In the genomic region with DNA sequence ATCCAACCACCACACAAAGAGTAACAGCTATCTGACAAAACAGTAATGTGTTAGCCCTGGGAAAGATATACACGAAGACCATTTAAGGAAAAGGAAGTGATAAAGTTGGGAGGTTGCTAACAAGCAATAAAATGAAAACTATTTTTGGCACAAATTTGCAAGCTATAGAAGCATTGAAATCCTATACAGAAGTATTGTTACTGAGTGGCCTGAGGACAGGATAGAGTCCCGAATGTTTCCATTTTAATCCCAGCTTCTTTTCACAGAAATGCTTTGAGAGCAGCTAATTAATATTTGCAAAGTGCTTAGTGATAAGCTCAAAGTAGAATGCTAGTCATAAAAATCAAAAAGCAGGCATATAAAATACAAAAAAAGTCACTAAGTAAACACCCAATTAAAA, we compare ENCODE assay signal across 2 cellular contexts.
TF ChIP-seq lines count a peak whose summit lies in the region.

No MANE protein-coding gene starts in this region.

TF ChIP-seq in IMR-90, 13 proteins besides CTCF, POLR2A, EP300 and RAD21:
- TF ChIP-seq RCOR1 (IDR thresholded peaks at IDR 0.05; ENCODE audit: insufficient replicate concordance, low read length) (no peak), SMC3 (IDR thresholded peaks at IDR 0.05; ENCODE audit: low read depth, low read length) (no peak), MXI1 (IDR thresholded peaks at IDR 0.05; ENCODE audit: borderline replicate concordance, low read depth, low read length) (no peak), RFX5 (IDR thresholded peaks at IDR 0.05; ENCODE audit: low read depth, low read length) (no peak), NFE2L2 (IDR thresholded peaks at IDR 0.05; ENCODE audit: low read depth, low read length) (no peak), MAFK (IDR thresholded peaks at IDR 0.05; ENCODE audit: low read depth, low read length) (no peak), CEBPB (IDR thresholded peaks at IDR 0.05; ENCODE audit: low read depth, low read length) (no peak), FOS (IDR thresholded peaks at IDR 0.05; ENCODE audit: low read depth, low read length) (no peak), BHLHE40 (IDR thresholded peaks at IDR 0.05; ENCODE audit: low read depth, low read length) (no peak)
- TF ChIP-seq, protein P1, sequence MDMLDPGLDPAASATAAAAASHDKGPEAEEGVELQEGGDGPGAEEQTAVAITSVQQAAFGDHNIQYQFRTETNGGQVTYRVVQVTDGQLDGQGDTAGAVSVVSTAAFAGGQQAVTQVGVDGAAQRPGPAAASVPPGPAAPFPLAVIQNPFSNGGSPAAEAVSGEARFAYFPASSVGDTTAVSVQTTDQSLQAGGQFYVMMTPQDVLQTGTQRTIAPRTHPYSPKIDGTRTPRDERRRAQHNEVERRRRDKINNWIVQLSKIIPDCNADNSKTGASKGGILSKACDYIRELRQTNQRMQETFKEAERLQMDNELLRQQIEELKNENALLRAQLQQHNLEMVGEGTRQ (IDR thresholded peaks at IDR 0.05; ENCODE audit: low read depth, low read length): no peak

TF ChIP-seq in endothelial cell of umbilical vein, 7 proteins besides CTCF, POLR2A, EP300 and RAD21:
- no peak for TF ChIP-seq MYC (IDR thresholded peaks at IDR 0.05; ENCODE audit: low read depth, low read length)
- TF ChIP-seq EZH2 (IDR thresholded peaks at IDR 0.05; ENCODE audit: borderline replicate concordance, low read depth, low read length, severe bottlenecking): no peak
- TF ChIP-seq POLR2AphosphoS5 (IDR thresholded peaks at IDR 0.05; ENCODE audit: insufficient read depth, low read depth, low read length): no peak
- no peak for TF ChIP-seq FOS (IDR thresholded peaks at IDR 0.05; ENCODE audit: borderline replicate concordance, insufficient read depth, low read length)
- no peak for TF ChIP-seq GATA2 (IDR thresholded peaks at IDR 0.05; ENCODE audit: insufficient read depth, insufficient read length, low read depth, low read length)
- TF ChIP-seq JUN (IDR thresholded peaks at IDR 0.05; ENCODE audit: borderline replicate concordance, insufficient read depth, insufficient read length, low read depth): no peak
- TF ChIP-seq, protein P2, sequence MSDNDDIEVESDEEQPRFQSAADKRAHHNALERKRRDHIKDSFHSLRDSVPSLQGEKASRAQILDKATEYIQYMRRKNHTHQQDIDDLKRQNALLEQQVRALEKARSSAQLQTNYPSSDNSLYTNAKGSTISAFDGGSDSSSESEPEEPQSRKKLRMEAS (IDR thresholded peaks at IDR 0.05; ENCODE audit: insufficient read depth, insufficient read length): no peak
TF ChIP-seq in endothelial cell of umbilical vein: peak in this region for 0.
